Comparison of ENCODE assay signal across 1 cellular context in genomic region chr1:6590046-6590445, GRCh38.
TF ChIP-seq lines count a peak whose summit lies in the region.

No MANE protein-coding gene starts in this region.

TF ChIP-seq in HepG2, 621 proteins besides CTCF, POLR2A, EP300 and RAD21:
- TF ChIP-seq NFKBIZ (CRISPR knock-in tag; IDR thresholded peaks at IDR 0.05): no peak
- no peak for TF ChIP-seq TBX2 (CRISPR knock-in tag; IDR thresholded peaks at IDR 0.05; ENCODE audit: borderline replicate concordance)
- TF ChIP-seq RBFOX2 (IDR thresholded peaks at IDR 0.05; ENCODE audit: low read depth, low read length): peak; percentile 46; the same call in 1 of the 2 replicates
- no peak for TF ChIP-seq CREB3 (CRISPR knock-in tag; IDR thresholded peaks at IDR 0.05)
TF ChIP-seq in HepG2: peak in this region for 1.
